ENCODE assay signal across 1 cellular context in genomic region chr4:25367004-25367621, GRCh38.
TF ChIP-seq lines count a peak whose summit lies in the region.

No MANE protein-coding gene starts in this region.

TF ChIP-seq in GM23338, 12 proteins besides CTCF, POLR2A, EP300 and RAD21 (continued from another document):
- TF ChIP-seq ZNF462 (CRISPR knock-in tag; IDR thresholded peaks at IDR 0.05) = no peak
- no peak for TF ChIP-seq STAT1 (IDR thresholded peaks at IDR 0.05; ENCODE audit: unreplicated experiment)
- no peak for TF ChIP-seq ETS1 (IDR thresholded peaks at IDR 0.05)
